Comparison of ENCODE assay signal across 2 cellular contexts in the genomic region with DNA sequence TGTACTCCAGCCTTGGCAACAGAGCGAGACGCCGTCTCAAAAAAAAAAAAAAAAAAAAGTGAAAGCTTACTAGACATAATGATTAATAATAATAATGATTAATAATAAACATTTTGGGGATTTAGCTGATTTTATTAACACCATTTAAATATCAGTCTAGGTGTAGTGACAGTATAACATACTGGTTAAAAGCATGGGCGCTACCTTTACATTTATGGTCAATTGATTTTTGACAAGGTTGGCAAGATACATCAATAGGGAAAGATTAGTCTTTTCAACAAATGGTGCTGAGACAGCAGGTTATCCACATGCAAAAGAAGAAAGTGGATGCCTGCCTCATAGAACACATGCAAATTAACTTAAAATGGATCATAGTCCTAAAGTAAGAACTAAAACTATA.
TF ChIP-seq lines count a peak whose summit lies in the region.

No MANE protein-coding gene starts in this region.

TF ChIP-seq in HepG2, 621 proteins besides CTCF, POLR2A, EP300 and RAD21:
- TF ChIP-seq, protein P1, sequence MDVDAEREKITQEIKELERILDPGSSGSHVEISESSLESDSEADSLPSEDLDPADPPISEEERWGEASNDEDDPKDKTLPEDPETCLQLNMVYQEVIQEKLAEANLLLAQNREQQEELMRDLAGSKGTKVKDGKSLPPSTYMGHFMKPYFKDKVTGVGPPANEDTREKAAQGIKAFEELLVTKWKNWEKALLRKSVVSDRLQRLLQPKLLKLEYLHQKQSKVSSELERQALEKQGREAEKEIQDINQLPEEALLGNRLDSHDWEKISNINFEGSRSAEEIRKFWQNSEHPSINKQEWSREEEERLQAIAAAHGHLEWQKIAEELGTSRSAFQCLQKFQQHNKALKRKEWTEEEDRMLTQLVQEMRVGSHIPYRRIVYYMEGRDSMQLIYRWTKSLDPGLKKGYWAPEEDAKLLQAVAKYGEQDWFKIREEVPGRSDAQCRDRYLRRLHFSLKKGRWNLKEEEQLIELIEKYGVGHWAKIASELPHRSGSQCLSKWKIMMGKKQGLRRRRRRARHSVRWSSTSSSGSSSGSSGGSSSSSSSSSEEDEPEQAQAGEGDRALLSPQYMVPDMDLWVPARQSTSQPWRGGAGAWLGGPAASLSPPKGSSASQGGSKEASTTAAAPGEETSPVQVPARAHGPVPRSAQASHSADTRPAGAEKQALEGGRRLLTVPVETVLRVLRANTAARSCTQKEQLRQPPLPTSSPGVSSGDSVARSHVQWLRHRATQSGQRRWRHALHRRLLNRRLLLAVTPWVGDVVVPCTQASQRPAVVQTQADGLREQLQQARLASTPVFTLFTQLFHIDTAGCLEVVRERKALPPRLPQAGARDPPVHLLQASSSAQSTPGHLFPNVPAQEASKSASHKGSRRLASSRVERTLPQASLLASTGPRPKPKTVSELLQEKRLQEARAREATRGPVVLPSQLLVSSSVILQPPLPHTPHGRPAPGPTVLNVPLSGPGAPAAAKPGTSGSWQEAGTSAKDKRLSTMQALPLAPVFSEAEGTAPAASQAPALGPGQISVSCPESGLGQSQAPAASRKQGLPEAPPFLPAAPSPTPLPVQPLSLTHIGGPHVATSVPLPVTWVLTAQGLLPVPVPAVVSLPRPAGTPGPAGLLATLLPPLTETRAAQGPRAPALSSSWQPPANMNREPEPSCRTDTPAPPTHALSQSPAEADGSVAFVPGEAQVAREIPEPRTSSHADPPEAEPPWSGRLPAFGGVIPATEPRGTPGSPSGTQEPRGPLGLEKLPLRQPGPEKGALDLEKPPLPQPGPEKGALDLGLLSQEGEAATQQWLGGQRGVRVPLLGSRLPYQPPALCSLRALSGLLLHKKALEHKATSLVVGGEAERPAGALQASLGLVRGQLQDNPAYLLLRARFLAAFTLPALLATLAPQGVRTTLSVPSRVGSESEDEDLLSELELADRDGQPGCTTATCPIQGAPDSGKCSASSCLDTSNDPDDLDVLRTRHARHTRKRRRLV (CRISPR knock-in tag; IDR thresholded peaks at IDR 0.05) = peak; percentile 70; the same call in 1 of the 2 replicates
- TF ChIP-seq, protein P2, sequence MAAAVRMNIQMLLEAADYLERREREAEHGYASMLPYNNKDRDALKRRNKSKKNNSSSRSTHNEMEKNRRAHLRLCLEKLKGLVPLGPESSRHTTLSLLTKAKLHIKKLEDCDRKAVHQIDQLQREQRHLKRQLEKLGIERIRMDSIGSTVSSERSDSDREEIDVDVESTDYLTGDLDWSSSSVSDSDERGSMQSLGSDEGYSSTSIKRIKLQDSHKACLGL (CRISPR knock-in tag; IDR thresholded peaks at IDR 0.05) = no peak

TF ChIP-seq in K562, 482 proteins besides CTCF, POLR2A, EP300 and RAD21:
- TF ChIP-seq CTBP1 (IDR thresholded peaks at IDR 0.05; ENCODE audit: borderline replicate concordance) (no peak), CEBPB (tag; IDR thresholded peaks at IDR 0.05) (no peak), ZNF146 (CRISPR knock-in tag; IDR thresholded peaks at IDR 0.05; ENCODE audit: unreplicated experiment) (no peak), TBP (optimal IDR thresholded peaks at IDR 0.05; ENCODE audit: low read depth, low read length) (peak; percentile 52), DACH1 (IDR thresholded peaks at IDR 0.05; ENCODE audit: partially characterized antibody) (peak; percentile 34), ZFX (CRISPR knock-in tag; IDR thresholded peaks at IDR 0.05) (no peak)
